ENCODE assay signal across 26 cellular contexts in the genomic region with DNA sequence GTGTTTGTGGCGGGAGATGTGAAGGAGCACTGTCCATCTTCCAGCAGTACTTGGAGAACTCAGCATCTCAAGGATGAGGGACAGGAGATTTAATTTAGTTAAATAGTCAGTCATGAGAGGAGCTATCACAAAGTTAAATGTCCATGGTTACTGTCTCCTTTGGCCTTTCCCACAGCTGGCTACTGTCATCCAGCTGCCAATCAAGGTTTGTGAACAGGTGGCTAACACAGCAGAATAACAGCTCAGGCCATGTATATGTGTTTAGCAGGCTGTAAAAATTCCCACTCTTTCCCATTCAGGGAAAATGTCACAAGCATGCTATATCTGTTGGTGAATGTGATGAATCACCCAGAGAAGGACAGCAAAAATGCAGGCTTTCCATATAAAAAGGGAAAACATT.
"Had no signal": no experiment of that assay in that cellular context is flagged by ENCODE, and none has a peak within 500 bp of the region (broad histone marks: within the 10 kb centered on the region; RNA-seq: fewer than 3 reads in every experiment).

No MANE protein-coding gene starts in this region.

- H3K4me2 ChIP-seq: hepatocyte had no signal

- H3K4me1 ChIP-seq: colonic mucosa, gastroesophageal sphincter, heart left ventricle, prostate gland, right atrium auricular region, spleen, tibial nerve had no signal

- H3K79me2 ChIP-seq: hepatocyte had no signal

- H3K27ac ChIP-seq: colonic mucosa, epithelial cell of prostate, gastroesophageal sphincter, heart left ventricle, hepatocyte, prostate gland, right atrium auricular region, skin epidermis, spleen, thoracic aorta, tibial nerve, upper lobe of left lung had no signal

- H3K9me3 ChIP-seq: colonic mucosa, gastroesophageal sphincter, prostate gland, right atrium auricular region, thoracic aorta, upper lobe of left lung had no signal

- FAIRE-seq: kidney, urothelium cell line had no signal

- H3K36me3 ChIP-seq: colonic mucosa, gastroesophageal sphincter, heart left ventricle, prostate gland, right atrium auricular region, spleen, thoracic aorta, tibial nerve, upper lobe of left lung had no signal

- H2AFZ ChIP-seq: hepatocyte had no signal

- H3K27me3 ChIP-seq: colonic mucosa, gastroesophageal sphincter, heart left ventricle, hepatocyte, right atrium auricular region, tibial nerve, upper lobe of left lung had no signal

- H3K4me3 ChIP-seq: colonic mucosa, gastroesophageal sphincter, heart left ventricle, hepatocyte, lung, prostate gland, right atrium auricular region, skin epidermis, spleen, thoracic aorta, tibial nerve, upper lobe of left lung had no signal

- DNase-seq: colonic mucosa; effector CD8-positive, alpha-beta T cell; endodermal cell; heart left ventricle; kidney; naive thymus-derived CD4-positive, alpha-beta T cell; nucleus accumbens; spleen; stimulated activated CD4-positive, alpha-beta T cell treated with anti-CD3 and anti-CD28 coated beads, Interleukin-4, amount 100 ng/mL, for 4 hours; stimulated activated naive CD8-positive, alpha-beta T cell treated with anti-CD3 and anti-CD28 coated beads, Interleukin-15, Interleukin-2, amounts not matched to agents 100 U/mL and 50 U/mL, for 24 hours; substantia nigra; upper lobe of left lung had no signal

- ATAC-seq: esophagus mucosa; gastroesophageal sphincter; heart left ventricle; left lobe of liver; naive thymus-derived CD4-positive, alpha-beta T cell; sciatic nerve; stimulated activated memory B cell treated with anti-CD40 and anti-IgM and Interleukin-4, amounts not matched to agents 10 μg/mL and 1 μg/mL and 100 μg/mL, for 72 hours; stimulated activated naive CD8-positive, alpha-beta T cell treated with anti-CD3 and anti-CD28 coated beads, Interleukin-15, Interleukin-2, amounts not matched to agents 100 U/mL and 50 U/mL, for 24 hours had no signal
